Comparison of ENCODE assay signal across 17 cellular contexts in genomic region chr9:124449381-124450151, GRCh38. TPM values are rescaled to one million over a fixed set of nuclear protein-coding genes. Genes with fewer than 3 reads are reported as not detected.
DNase-seq lines count a peak whose midpoint lies in the region; ATAC-seq, FAIRE-seq and TF ChIP-seq lines count a peak whose summit lies in the region.
"Had no signal": no experiment of that assay in that cellular context is flagged by ENCODE, and none has a peak within 500 bp of the region (broad histone marks: within the 10 kb centered on the region; RNA-seq: fewer than 3 reads in every experiment).

No MANE protein-coding gene starts in this region.

- no peak for TF ChIP-seq POLR2A in K562 (conservative IDR thresholded peaks at IDR 0.05)

- H3K36me3 Mint-ChIP-seq in activated naive CD8-positive, alpha-beta T cell treated with anti-CD3 and anti-CD28 coated beads, Interleukin-2, amount 10 ng/mL, durations not matched to agents 7 days and 5 days, result no peaks in the 10 kb centered on the region
- H3K36me3 Mint-ChIP-seq in activated naive CD8-positive, alpha-beta T cell treated with anti-CD3 and anti-CD28 coated beads for 36 hours, result no peaks in the 10 kb centered on the region

- ATAC-seq in activated naive CD8-positive, alpha-beta T cell treated with anti-CD3 and anti-CD28 coated beads, Interleukin-2, amount 10 ng/mL, durations not matched to agents 7 days and 5 days (ENCODE audit: low read depth), result no peak
- ATAC-seq in K562 (no peak; the same call in 2 of the 3 replicates), foreskin keratinocyte (peak; percentile 15), upper lobe of right lung (no peak), HG03108 (IDR thresholded peaks at IDR 0.05; ENCODE audit: unreplicated experiment) (no peak), GM18517 (IDR thresholded peaks at IDR 0.05; ENCODE audit: unreplicated experiment) (no peak)
- ATAC-seq: Panc1 had no signal

- peak; percentile 23 for DNase-seq in activated naive CD8-positive, alpha-beta T cell treated with anti-CD3 and anti-CD28 coated beads, Interleukin-2, amount 10 ng/mL, durations not matched to agents 7 days and 5 days
- no peak for DNase-seq in activated naive CD8-positive, alpha-beta T cell treated with anti-CD3 and anti-CD28 coated beads for 36 hours
- DNase-seq in K562 (ENCODE audit: extremely low read depth in 1 of 4, low spot score in 3 of 4), result no peak
- DNase-seq in foreskin keratinocyte, result peak in 1 of 2 donors; percentile 60
- DNase-seq in upper lobe of right lung, result peak; percentile 30
- DNase-seq in KG1 (lab: John Stamatoyannopoulos, UW), result no peak
- DNase-seq: C1 segment of cervical spinal cord, GOT3, HFFc6, Kasumi-1, NCI-H187 treated with DMSO at 0.1 percent for 48 hours, NCI-H446 had no signal

- no peak for TF ChIP-seq EP300 in K562 (IDR thresholded peaks at IDR 0.05; ENCODE audit: low read length)

- no peaks in the 10 kb centered on the region for H3K36me3 ChIP-seq in K562 (ENCODE audit: control insufficient read depth, insufficient read depth, low read length)
- no peaks in the 10 kb centered on the region for H3K36me3 ChIP-seq in upper lobe of right lung

- in situ Hi-C loops in K562 (cut with MboI), result no loop called here

- POLR2A ChIA-PET in activated naive CD8-positive, alpha-beta T cell treated with anti-CD3 and anti-CD28 coated beads, Interleukin-2, amount 10 ng/mL, durations not matched to agents 7 days and 5 days (lab: Charles Lee), result no interaction called here
- POLR2A ChIA-PET in K562 (lab: Yijun Ruan, JAX), result interaction anchor here (0.6 to 1.4 kb wide), 2 partner anchors 8 to 15 kb away, joined by 3 to 4 read pairs; no protein-coding TSS in a partner anchor

- CTCF ChIA-PET in K562 (lab: Yijun Ruan, JAX; ENCODE audit: low intra/inter-chr PET ratio), result interaction anchor here (0.6 kb wide), 1 partner anchor 126 kb away, joined by 3 read pairs; no protein-coding TSS in a partner anchor

- no peaks in the 10 kb centered on the region for H3K9me3 ChIP-seq in K562 (replicated peaks; ENCODE audit: control insufficient read depth, insufficient read depth, low read depth, low read length)
- H3K9me3 ChIP-seq in upper lobe of right lung, result no peaks in the 10 kb centered on the region

- no peak overlapping the region for H3K27ac Mint-ChIP-seq in activated naive CD8-positive, alpha-beta T cell treated with anti-CD3 and anti-CD28 coated beads, Interleukin-2, amount 10 ng/mL, durations not matched to agents 7 days and 5 days
- no peak overlapping the region for H3K27ac Mint-ChIP-seq in activated naive CD8-positive, alpha-beta T cell treated with anti-CD3 and anti-CD28 coated beads for 36 hours
- H3K27ac Mint-ChIP-seq: HFFc6 had no signal

- no peak overlapping the region for H3K9ac ChIP-seq in K562 (ENCODE audit: insufficient read depth in 1 of 2, low read depth in 2 of 2, low read length in 2 of 2)

- no peak overlapping the region for H3K4me3 ChIP-seq in K562
- H3K4me3 ChIP-seq in upper lobe of right lung, result no peak overlapping the region

- no peak for TF ChIP-seq CTCF in K562 (IDR thresholded peaks at IDR 0.05 in 2 of 3, conservative IDR thresholded peaks at IDR 0.05 in 1 of 3; ENCODE audit: insufficient read depth in 2 of 3, low read depth in 1 of 3, low read length in 3 of 3)
- TF ChIP-seq CTCF in foreskin keratinocyte (conservative IDR thresholded peaks at IDR 0.05), result no peak
- TF ChIP-seq CTCF in upper lobe of right lung (IDR thresholded peaks at IDR 0.05), result no peak

- WGBS in K562 (ENCODE audit: insufficient coverage, low coverage, missing lambda C conversion rate), result 30% methylated on average over 10 of the region's 13 CpGs

- FAIRE-seq in K562 (lab: Jason Lieb, UNC), result peak; percentile 26
- FAIRE-seq: GM12891 had no signal

- no peaks in the 10 kb centered on the region for H3K79me2 ChIP-seq in K562 (ENCODE audit: control insufficient read depth, insufficient read depth, low read length)

- H4K20me1 ChIP-seq in K562 (replicated peaks; ENCODE audit: control insufficient read depth, insufficient read depth, low read length), result peaks cover 23% of the 10 kb centered on the region

- H3K27me3 ChIP-seq in K562 (ENCODE audit: control insufficient read depth in 2 of 2, insufficient read depth in 2 of 2, low read length in 2 of 2), result peaks cover 5 to 24% of the 10 kb centered on the region in 2 experiments; a peak in 3 of 5 replicates
- peaks cover 28% of the 10 kb centered on the region for H3K27me3 ChIP-seq in foreskin keratinocyte
- peaks cover 56% of the 10 kb centered on the region for H3K27me3 ChIP-seq in upper lobe of right lung

- no peaks in the 10 kb centered on the region for H3K4me1 Mint-ChIP-seq in activated naive CD8-positive, alpha-beta T cell treated with anti-CD3 and anti-CD28 coated beads, Interleukin-2, amount 10 ng/mL, durations not matched to agents 7 days and 5 days
- peaks cover 6% of the 10 kb centered on the region for H3K4me1 Mint-ChIP-seq in activated naive CD8-positive, alpha-beta T cell treated with anti-CD3 and anti-CD28 coated beads for 36 hours

- no peaks in the 10 kb centered on the region for H3K9me1 ChIP-seq in K562 (ENCODE audit: control insufficient read depth, insufficient read depth, low read length)

- intact Hi-C loops in K562 (cut with micrococcal nuclease) (no loop called here), upper lobe of right lung (cut with DNase I) (no loop called here)

- no peaks in the 10 kb centered on the region for H3K9me3 Mint-ChIP-seq in activated naive CD8-positive, alpha-beta T cell treated with anti-CD3 and anti-CD28 coated beads, Interleukin-2, amount 10 ng/mL, durations not matched to agents 7 days and 5 days
- no peaks in the 10 kb centered on the region for H3K9me3 Mint-ChIP-seq in activated naive CD8-positive, alpha-beta T cell treated with anti-CD3 and anti-CD28 coated beads for 36 hours
- H3K9me3 Mint-ChIP-seq: HFFc6 had no signal

- no peak for TF ChIP-seq RAD21 in K562 (CRISPR knock-in tag; conservative IDR thresholded peaks at IDR 0.05 in 1 of 2, IDR thresholded peaks at IDR 0.05 in 1 of 2)

- peaks cover 36% of the 10 kb centered on the region for H3K27me3 Mint-ChIP-seq in activated naive CD8-positive, alpha-beta T cell treated with anti-CD3 and anti-CD28 coated beads, Interleukin-2, amount 10 ng/mL, durations not matched to agents 7 days and 5 days
- peaks cover 52% of the 10 kb centered on the region for H3K27me3 Mint-ChIP-seq in activated naive CD8-positive, alpha-beta T cell treated with anti-CD3 and anti-CD28 coated beads for 36 hours

- no peak overlapping the region for H3K27ac ChIP-seq in K562 (ENCODE audit: extremely low read depth, low read depth, low read length)
- no peak overlapping the region for H3K27ac ChIP-seq in foreskin keratinocyte
- no peak overlapping the region for H3K27ac ChIP-seq in upper lobe of right lung

- H2AFZ ChIP-seq in K562 (ENCODE audit: low read depth, low read length), result no peak overlapping the region

- H3K4me3 Mint-ChIP-seq in activated naive CD8-positive, alpha-beta T cell treated with anti-CD3 and anti-CD28 coated beads, Interleukin-2, amount 10 ng/mL, durations not matched to agents 7 days and 5 days, result no peak overlapping the region
- H3K4me3 Mint-ChIP-seq in activated naive CD8-positive, alpha-beta T cell treated with anti-CD3 and anti-CD28 coated beads for 36 hours, result no peak overlapping the region
- H3K4me3 Mint-ChIP-seq: HFFc6 had no signal

- H3K4me1 ChIP-seq in K562 (replicated peaks in 1 of 2; ENCODE audit: control insufficient read depth in 2 of 2, insufficient read depth in 2 of 2, low read length in 2 of 2), result peaks cover 8 to 34% of the 10 kb centered on the region in 2 experiments
- peaks cover 11% of the 10 kb centered on the region for H3K4me1 ChIP-seq in foreskin keratinocyte
- no peaks in the 10 kb centered on the region for H3K4me1 ChIP-seq in upper lobe of right lung

- no peak overlapping the region for H3K4me2 ChIP-seq in K562 (ENCODE audit: insufficient read depth, low read length)

- no TSS peak for BruUV-seq in K562 (replicated peaks; lab: Mats Ljungman, UMichigan)

RNA-seq across cellular contexts. Expression of gene ADGRD2, which starts 0.7 kb away (rescaled TPM):
- total RNA-seq in activated naive CD8-positive, alpha-beta T cell treated with anti-CD3 and anti-CD28 coated beads, Interleukin-2, amount 10 ng/mL, durations not matched to agents 7 days and 5 days, result not detected
- not detected for total RNA-seq in activated naive CD8-positive, alpha-beta T cell treated with anti-CD3 and anti-CD28 coated beads for 36 hours
- not detected in 2 replicates for total RNA-seq in K562 (2011; cell fraction: chromatin; rRNA removed; ENCODE audit: low replicate concordance)
- total RNA-seq in K562 (2011; cell fraction: nucleolus; rRNA removed), result 0.17 TPM in 1 of 2 replicates, not detected in the other
- not detected in 2 replicates for total RNA-seq in K562 (2011; cell fraction: nucleoplasm; rRNA removed)
- total RNA-seq in K562 (2014; rRNA removed) (not detected in 2 replicates), K562 (2014; rRNA removed; fragmentation: Illumina TruSeq; extraction: Trizol) (not detected in 2 replicates), K562 (2015; rRNA removed; fragmentation: Illumina TruSeq; extraction: Trizol) (not detected in 2 replicates), K562 (2021) (not detected in 2 replicates), foreskin keratinocyte (0.07 TPM in 1 of 2 replicates, not detected in the other), upper lobe of right lung (not detected)
- polyA plus RNA-seq in K562 (2011; rRNA removed) (not detected in 2 replicates), K562 (2014; fragmentation: Illumina TruSeq; extraction: Trizol) (not detected in 2 replicates), K562 (2014; fragmentation: Nextera tagmentation; extraction: Ambion mirVana) (not detected), K562 (2014; rRNA removed) (not detected in 2 replicates), foreskin keratinocyte (0.04 and 0.11 TPM in 2 replicates)
- polyA plus RNA-seq in K562 (2011; cell fraction: cytosol; rRNA removed), result not detected in 2 replicates
- polyA plus RNA-seq in K562 (2011; cell fraction: nucleus; rRNA removed), result 0.28 TPM in 1 of 2 replicates, not detected in the other
- not detected in 2 replicates for polyA plus RNA-seq in K562 (2012)
- polyA minus RNA-seq in K562 (2011; rRNA and poly(A)+ RNA removed), result not detected in 2 replicates
- polyA minus RNA-seq in K562 (2011; cell fraction: cytosol; rRNA and poly(A)+ RNA removed), result not detected in 2 replicates
- polyA minus RNA-seq in K562 (2011; cell fraction: nucleus; rRNA and poly(A)+ RNA removed), result not detected in 2 replicates
- total RNA-seq: A172, HFFc6 had no signal

RNA-seq across cellular contexts. Expression of gene PSMB7, which starts 34.3 kb away (rescaled TPM):
- 10 to 100 TPM; 88.7 to 93.6 TPM for total RNA-seq in activated naive CD8-positive, alpha-beta T cell treated with anti-CD3 and anti-CD28 coated beads, Interleukin-2, amount 10 ng/mL, durations not matched to agents 7 days and 5 days
- 100 to 1,000 TPM; 191 to 199 TPM for total RNA-seq in activated naive CD8-positive, alpha-beta T cell treated with anti-CD3 and anti-CD28 coated beads for 36 hours
- 105 and 110 TPM in 2 replicates for total RNA-seq in K562 (2011; cell fraction: chromatin; rRNA removed; ENCODE audit: low replicate concordance)
- 103 and 112 TPM in 2 replicates for total RNA-seq in K562 (2011; cell fraction: nucleolus; rRNA removed)
- 100 and 107 TPM in 2 replicates for total RNA-seq in K562 (2011; cell fraction: nucleoplasm; rRNA removed)
- total RNA-seq in K562 (2014; rRNA removed), result 364 and 393 TPM in 2 replicates
- total RNA-seq in K562 (2014; rRNA removed; fragmentation: Illumina TruSeq; extraction: Trizol), result 404 and 414 TPM in 2 replicates
- total RNA-seq in K562 (2015; rRNA removed; fragmentation: Illumina TruSeq; extraction: Trizol), result 327 and 358 TPM in 2 replicates
- total RNA-seq in K562 (2021), result 321 and 326 TPM in 2 replicates
- 544 and 662 TPM in 2 replicates for polyA plus RNA-seq in K562 (2011; rRNA removed)
- 461 and 577 TPM in 2 replicates for polyA plus RNA-seq in K562 (2011; cell fraction: cytosol; rRNA removed)
- 113 and 195 TPM in 2 replicates for polyA plus RNA-seq in K562 (2011; cell fraction: nucleus; rRNA removed)
- 238 and 428 TPM in 2 replicates for polyA plus RNA-seq in K562 (2012)
- polyA plus RNA-seq in K562 (2014; fragmentation: Illumina TruSeq; extraction: Trizol), result 368 and 407 TPM in 2 replicates
- 100 to 1,000 TPM; 940 to 978 TPM for polyA plus RNA-seq in K562 (2014; fragmentation: Nextera tagmentation; extraction: Ambion mirVana)
- polyA plus RNA-seq in K562 (2014; rRNA removed), result 429 and 463 TPM in 2 replicates
- 408 and 504 TPM in 2 replicates for polyA minus RNA-seq in K562 (2011; rRNA and poly(A)+ RNA removed)
- 113 and 154 TPM in 2 replicates for polyA minus RNA-seq in K562 (2011; cell fraction: cytosol; rRNA and poly(A)+ RNA removed)
- 48.2 and 82.0 TPM in 2 replicates for polyA minus RNA-seq in K562 (2011; cell fraction: nucleus; rRNA and poly(A)+ RNA removed)
- 249 and 276 TPM in 2 replicates for total RNA-seq in foreskin keratinocyte
- polyA plus RNA-seq in foreskin keratinocyte, result 362 and 369 TPM in 2 replicates
- total RNA-seq in upper lobe of right lung, result 73.5 TPM

RNA-seq across cellular contexts. Expression of gene NR5A1, which starts 57.6 kb away (rescaled TPM):
- total RNA-seq in activated naive CD8-positive, alpha-beta T cell treated with anti-CD3 and anti-CD28 coated beads, Interleukin-2, amount 10 ng/mL, durations not matched to agents 7 days and 5 days, result not detected
- total RNA-seq in activated naive CD8-positive, alpha-beta T cell treated with anti-CD3 and anti-CD28 coated beads for 36 hours, result not detected
- 0.65 TPM in 1 of 2 replicates, not detected in the other for total RNA-seq in K562 (2011; cell fraction: chromatin; rRNA removed; ENCODE audit: low replicate concordance)
- total RNA-seq in K562 (2011; cell fraction: nucleolus; rRNA removed), result not detected in 2 replicates
- total RNA-seq in K562 (2011; cell fraction: nucleoplasm; rRNA removed), result 0.15 TPM in 1 of 2 replicates, not detected in the other
- total RNA-seq in K562 (2014; rRNA removed) (0.32 TPM in 1 of 2 replicates, not detected in the other), K562 (2014; rRNA removed; fragmentation: Illumina TruSeq; extraction: Trizol) (not detected in 2 replicates), K562 (2015; rRNA removed; fragmentation: Illumina TruSeq; extraction: Trizol) (not detected in 2 replicates), K562 (2021) (0.20 and 0.40 TPM in 2 replicates), foreskin keratinocyte (not detected in 2 replicates), upper lobe of right lung (not detected)
- polyA plus RNA-seq in K562 (2011; rRNA removed) (0.11 TPM in 1 of 2 replicates, not detected in the other), K562 (2014; fragmentation: Illumina TruSeq; extraction: Trizol) (not detected in 2 replicates), K562 (2014; fragmentation: Nextera tagmentation; extraction: Ambion mirVana) (not detected), K562 (2014; rRNA removed) (not detected in 2 replicates), foreskin keratinocyte (not detected in 2 replicates)
- 0.49 TPM in 1 of 2 replicates, not detected in the other for polyA plus RNA-seq in K562 (2011; cell fraction: cytosol; rRNA removed)
- 0.26 TPM in 1 of 2 replicates, not detected in the other for polyA plus RNA-seq in K562 (2011; cell fraction: nucleus; rRNA removed)
- not detected in 2 replicates for polyA plus RNA-seq in K562 (2012)
- polyA minus RNA-seq in K562 (2011; rRNA and poly(A)+ RNA removed), result not detected in 2 replicates
- polyA minus RNA-seq in K562 (2011; cell fraction: cytosol; rRNA and poly(A)+ RNA removed), result not detected in 2 replicates
- 0.27 TPM in 1 of 2 replicates, not detected in the other for polyA minus RNA-seq in K562 (2011; cell fraction: nucleus; rRNA and poly(A)+ RNA removed)
- total RNA-seq: A172, HFFc6 had no signal

Comparison
In these comparisons a context has a peak if more than half of its experiments do, and no peak if none do; other contexts are left out.
1. DNase-seq: peak in activated naive CD8-positive, alpha-beta T cell treated with anti-CD3 and anti-CD28 coated beads, Interleukin-2, amount 10 ng/mL, durations not matched to agents 7 days and 5 days (single experiment) and upper lobe of right lung (single experiment); none in activated naive CD8-positive, alpha-beta T cell treated with anti-CD3 and anti-CD28 coated beads for 36 hours (single experiment), K562 (0 of 4) and KG1 (single experiment).